1 cellular context compared by ENCODE assay signal in genomic region chr15:73965730-73966103, GRCh38.
TF ChIP-seq lines count a peak whose summit lies in the region.

No MANE protein-coding gene starts in this region.

TF ChIP-seq in GM23338, 12 proteins besides CTCF, POLR2A, EP300 and RAD21 (continued from another document):
- TF ChIP-seq, protein P1, sequence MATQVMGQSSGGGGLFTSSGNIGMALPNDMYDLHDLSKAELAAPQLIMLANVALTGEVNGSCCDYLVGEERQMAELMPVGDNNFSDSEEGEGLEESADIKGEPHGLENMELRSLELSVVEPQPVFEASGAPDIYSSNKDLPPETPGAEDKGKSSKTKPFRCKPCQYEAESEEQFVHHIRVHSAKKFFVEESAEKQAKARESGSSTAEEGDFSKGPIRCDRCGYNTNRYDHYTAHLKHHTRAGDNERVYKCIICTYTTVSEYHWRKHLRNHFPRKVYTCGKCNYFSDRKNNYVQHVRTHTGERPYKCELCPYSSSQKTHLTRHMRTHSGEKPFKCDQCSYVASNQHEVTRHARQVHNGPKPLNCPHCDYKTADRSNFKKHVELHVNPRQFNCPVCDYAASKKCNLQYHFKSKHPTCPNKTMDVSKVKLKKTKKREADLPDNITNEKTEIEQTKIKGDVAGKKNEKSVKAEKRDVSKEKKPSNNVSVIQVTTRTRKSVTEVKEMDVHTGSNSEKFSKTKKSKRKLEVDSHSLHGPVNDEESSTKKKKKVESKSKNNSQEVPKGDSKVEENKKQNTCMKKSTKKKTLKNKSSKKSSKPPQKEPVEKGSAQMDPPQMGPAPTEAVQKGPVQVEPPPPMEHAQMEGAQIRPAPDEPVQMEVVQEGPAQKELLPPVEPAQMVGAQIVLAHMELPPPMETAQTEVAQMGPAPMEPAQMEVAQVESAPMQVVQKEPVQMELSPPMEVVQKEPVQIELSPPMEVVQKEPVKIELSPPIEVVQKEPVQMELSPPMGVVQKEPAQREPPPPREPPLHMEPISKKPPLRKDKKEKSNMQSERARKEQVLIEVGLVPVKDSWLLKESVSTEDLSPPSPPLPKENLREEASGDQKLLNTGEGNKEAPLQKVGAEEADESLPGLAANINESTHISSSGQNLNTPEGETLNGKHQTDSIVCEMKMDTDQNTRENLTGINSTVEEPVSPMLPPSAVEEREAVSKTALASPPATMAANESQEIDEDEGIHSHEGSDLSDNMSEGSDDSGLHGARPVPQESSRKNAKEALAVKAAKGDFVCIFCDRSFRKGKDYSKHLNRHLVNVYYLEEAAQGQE (IDR thresholded peaks at IDR 0.05; ENCODE audit: unreplicated experiment) = no peak
- no peak for TF ChIP-seq POLR2AphosphoS5 (IDR thresholded peaks at IDR 0.05; ENCODE audit: low read depth)
- no peak for TF ChIP-seq EZH2phosphoT487 (IDR thresholded peaks at IDR 0.05; ENCODE audit: unreplicated experiment)
- no peak for TF ChIP-seq STAT1 (IDR thresholded peaks at IDR 0.05; ENCODE audit: unreplicated experiment)
- TF ChIP-seq, protein P2, sequence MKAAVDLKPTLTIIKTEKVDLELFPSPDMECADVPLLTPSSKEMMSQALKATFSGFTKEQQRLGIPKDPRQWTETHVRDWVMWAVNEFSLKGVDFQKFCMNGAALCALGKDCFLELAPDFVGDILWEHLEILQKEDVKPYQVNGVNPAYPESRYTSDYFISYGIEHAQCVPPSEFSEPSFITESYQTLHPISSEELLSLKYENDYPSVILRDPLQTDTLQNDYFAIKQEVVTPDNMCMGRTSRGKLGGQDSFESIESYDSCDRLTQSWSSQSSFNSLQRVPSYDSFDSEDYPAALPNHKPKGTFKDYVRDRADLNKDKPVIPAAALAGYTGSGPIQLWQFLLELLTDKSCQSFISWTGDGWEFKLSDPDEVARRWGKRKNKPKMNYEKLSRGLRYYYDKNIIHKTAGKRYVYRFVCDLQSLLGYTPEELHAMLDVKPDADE (IDR thresholded peaks at IDR 0.05) = no peak
- TF ChIP-seq ZNF114 (CRISPR knock-in tag; IDR thresholded peaks at IDR 0.05) = no peak
- no peak for TF ChIP-seq CREB1 (CRISPR knock-in tag; IDR thresholded peaks at IDR 0.05; ENCODE audit: low read depth)
